In genomic region chr5:72140711-72141110, GRCh38 we compare ENCODE assay signal across 17 cellular contexts. TPM values are rescaled to one million over a fixed set of nuclear protein-coding genes. Genes with fewer than 3 reads are reported as not detected.
DNase-seq lines count a peak whose midpoint lies in the region; ATAC-seq, FAIRE-seq and TF ChIP-seq lines count a peak whose summit lies in the region.
"Had no signal": no experiment of that assay in that cellular context is flagged by ENCODE, and none has a peak within 500 bp of the region (broad histone marks: within the 10 kb centered on the region; RNA-seq: fewer than 3 reads in every experiment).

No MANE protein-coding gene starts in this region.

- in situ Hi-C loops in G401 (cut with HindIII; ENCODE audit: low sequenced_read_pairs) = no loop called here

- TF ChIP-seq EP300 in sigmoid colon (IDR thresholded peaks at IDR 0.05) = no peak

- ATAC-seq in right cardiac atrium (no peak), Right ventricle myocardium inferior (no peak), HG02870 (IDR thresholded peaks at IDR 0.05; ENCODE audit: unreplicated experiment) (no peak)
- ATAC-seq: GM12878 had no signal

- H3K27ac ChIP-seq in right cardiac atrium (ENCODE audit: low read length) (peak overlapping the region; percentile 56), esophagus (ENCODE audit: low read depth in 2 of 2, low read length in 1 of 2) (peak overlapping the region; percentile 37 to 59), sigmoid colon (peak overlapping the region; percentile 63 to 79 (median 75))

- no peak for FAIRE-seq in urothelium cell line (lab: Jason Lieb, UNC)
- FAIRE-seq: GM12878 had no signal

- intact Hi-C loops in right cardiac atrium (cut with DNase I) (loop anchor here in 1 of 4 donors (10.0 kb wide), 1 partner anchor 164 kb away; no protein-coding TSS in a partner anchor), Right ventricle myocardium inferior (cut with DNase I) (no loop called here), sigmoid colon (cut with DNase I) (no loop called here)

- H3K4me1 ChIP-seq in right cardiac atrium (ENCODE audit: control insufficient read depth, insufficient read depth, low read length) (peaks cover 9% of the 10 kb centered on the region), esophagus (ENCODE audit: control insufficient read depth in 2 of 2, insufficient read depth in 2 of 2, low read length in 1 of 2) (no peaks in the 10 kb centered on the region), sigmoid colon (peaks cover 0 to 82% (median 54%) of the 10 kb centered on the region in 4 donors)
- H3K4me1 ChIP-seq: prostate gland had no signal

- H3K9me3 ChIP-seq in right cardiac atrium (ENCODE audit: control insufficient read depth, low read length) (no peaks in the 10 kb centered on the region), esophagus (ENCODE audit: control insufficient read depth in 2 of 2, insufficient read depth in 1 of 2, low read depth in 1 of 2, low read length in 1 of 2) (no peaks in the 10 kb centered on the region), sigmoid colon (no peaks in the 10 kb centered on the region)
- H3K9me3 ChIP-seq: MG63, prostate gland had no signal

- DNase-seq in right cardiac atrium (no peak), Right ventricle myocardium inferior (ENCODE audit: missing footprints) (no peak), sigmoid colon (no peak), G401 (ENCODE audit: low spot score) (no peak), urothelium cell line (ENCODE audit: low spot score) (no peak), NCI-H748 treated with DMSO at 0.1 percent for 48 hours (lab: John Stamatoyannopoulos, UW) (no peak)
- DNase-seq: activated effector memory CD4-positive, alpha-beta T cell treated with Interleukin-2 at 50 U/mL for 16 hours; H9; NCI-H1930; NCI-H510A treated with DMSO at 0.1 percent for 48 hours; stimulated activated CD4-positive, alpha-beta T cell treated with anti-CD3 and anti-CD28 coated beads, Interleukin-1b, Interleukin-23, amount 100 ng/mL, for 48 hours; SW 1271 had no signal

- no peak for TF ChIP-seq POLR2A in sigmoid colon (IDR thresholded peaks at IDR 0.05)

- WGBS in right cardiac atrium = 96% methylated on average over 7 of the region's 7 CpGs
- WGBS in esophagus, 2 donors = 91 to 93% methylated on average over 7 of the region's 7 CpGs
- 82 to 90% methylated on average over 7 of the region's 7 CpGs for WGBS in sigmoid colon, 2 donors

- no peak for TF ChIP-seq CTCF in sigmoid colon (IDR thresholded peaks at IDR 0.05)

- H3K36me3 ChIP-seq in esophagus (ENCODE audit: control insufficient read depth in 2 of 2, insufficient read depth in 2 of 2, low read length in 1 of 2) = no peaks in the 10 kb centered on the region
- H3K36me3 ChIP-seq in sigmoid colon = no peaks in the 10 kb centered on the region
- H3K36me3 ChIP-seq: prostate gland had no signal

- H3K4me3 ChIP-seq in right cardiac atrium (ENCODE audit: low read length) (no peak overlapping the region), esophagus (ENCODE audit: low read depth in 1 of 2, low read length in 2 of 2) (no peak overlapping the region), sigmoid colon (no peak overlapping the region)
- H3K4me3 ChIP-seq: GM12878, MG63, prostate gland had no signal

- H3K27me3 ChIP-seq in right cardiac atrium (ENCODE audit: control insufficient read depth, insufficient read depth) (no peaks in the 10 kb centered on the region), esophagus (ENCODE audit: control insufficient read depth in 1 of 2, insufficient read depth in 2 of 2, low read length in 2 of 2) (no peaks in the 10 kb centered on the region), sigmoid colon (no peaks in the 10 kb centered on the region)
- H3K27me3 ChIP-seq: MG63 had no signal

RNA-seq across cellular contexts. Expression of gene MAP1B, which starts 33.4 kb away (rescaled TPM):
- total RNA-seq in right cardiac atrium = 100 to 1,000 TPM in 2 of 4 donors, 10 to 100 TPM in 2; 89.9 to 196 (median 130) TPM
- polyA plus RNA-seq in right cardiac atrium = 19.7 TPM
- 59.9 TPM for total RNA-seq in Right ventricle myocardium inferior
- polyA plus RNA-seq in esophagus = 1 to 10 TPM; 1.8 to 2.5 TPM
- total RNA-seq in sigmoid colon = 100 to 1,000 TPM in 3 of 4 donors, 10 to 100 TPM in 1; 98.6 to 659 (median 288) TPM
- 1 to 10 TPM in 2 of 3 donors, under 1 TPM in 1; 0.69 to 5.0 (median 1.2) TPM for polyA plus RNA-seq in sigmoid colon
- total RNA-seq in G401 (2014; rRNA removed; shearing (Covaris generic)) = 11.3 and 21.9 TPM in 2 replicates
